In genomic region chr1:165871311-165872067, GRCh38 we compare ENCODE assay signal across 8 cellular contexts. TPM values are rescaled to one million over a fixed set of nuclear protein-coding genes. Genes with fewer than 3 reads are reported as not detected.
DNase-seq lines count a peak whose midpoint lies in the region; ATAC-seq and TF ChIP-seq lines count a peak whose summit lies in the region.

No MANE protein-coding gene starts in this region.

- 53% methylated on average over 4 of the region's 4 CpGs for WGBS in liver

- H3K27me3 Mint-ChIP-seq in T-cell: no peaks in the 10 kb centered on the region

- H3K36me3 ChIP-seq in liver (ENCODE audit: control insufficient read depth in 4 of 4, insufficient read depth in 3 of 4, low read depth in 1 of 4, low read length in 3 of 4): no peaks in the 10 kb centered on the region

- DNase-seq in Daoy (ENCODE audit: low read depth) (peak; percentile 81), T-cell (peak; percentile 18 to 66 (median 46)), astrocyte of the hippocampus (ENCODE audit: low read depth, low spot score) (peak; percentile 67), substantia nigra (lab: John Stamatoyannopoulos, UW) (peak in 36 of 49 donors; percentile 6 to 73 (median 36)), omental fat pad (ENCODE audit: low spot score) (no peak)

- TF ChIP-seq CTCF in liver (IDR thresholded peaks at IDR 0.05; ENCODE audit: low read depth, low read length, missing input control) (peak; percentile 31), omental fat pad (IDR thresholded peaks at IDR 0.05) (no peak)

- peaks cover 39 to 56% (median 54%) of the 10 kb centered on the region in 3 donors for H3K4me1 Mint-ChIP-seq in T-cell

- H3K27ac Mint-ChIP-seq in T-cell: peak overlapping the region; percentile 22 to 50

- no peak overlapping the region for H3K9ac ChIP-seq in liver (ENCODE audit: low read depth in 1 of 2, low read length in 2 of 2)

- H3K4me3 ChIP-seq in liver (ENCODE audit: low read depth in 1 of 3, low read length in 3 of 3): no peak overlapping the region

- H3K9me3 ChIP-seq in liver (ENCODE audit: control insufficient read depth in 4 of 4, low read length in 3 of 4): no peaks in the 10 kb centered on the region

- CTCF ChIA-PET in T-cell (lab: Charles Lee): interaction anchor here in 1 of 2 donors (0.5 to 0.8 kb wide), 3 partner anchors 35 to 100 kb away, joined by 3 to 7 read pairs (median 4); no protein-coding TSS in a partner anchor

- no peaks in the 10 kb centered on the region for H3K36me3 Mint-ChIP-seq in T-cell

- H3K27ac ChIP-seq in liver (ENCODE audit: low read depth in 1 of 2, low read length in 2 of 2): no peak overlapping the region
- no peak overlapping the region for H3K27ac ChIP-seq in substantia nigra (ENCODE audit: low read depth, low read length, poor library complexity, severe bottlenecking)

- H3K4me3 Mint-ChIP-seq in T-cell: peak overlapping the region in 1 of 3 donors; percentile 50

- peak; percentile 69 to 83 for TF ChIP-seq RAD21 in liver (IDR thresholded peaks at IDR 0.05)

- no peaks in the 10 kb centered on the region for H3K9me3 Mint-ChIP-seq in T-cell

- POLR2A ChIA-PET in T-cell (lab: Charles Lee): interaction anchor here in 1 of 2 donors (0.6 to 1.2 kb wide), 2 partner anchors 13 to 103 kb away, joined by 3 to 4 read pairs; partner anchors contain the start of gene TMCO1

- H3K4me1 ChIP-seq in liver (ENCODE audit: control insufficient read depth in 4 of 4, insufficient read depth in 4 of 4, low read length in 3 of 4): peaks cover 4 to 11% (median 5%) of the 10 kb centered on the region in 4 donors

- ATAC-seq in GM21360 (IDR thresholded peaks at IDR 0.05; ENCODE audit: unreplicated experiment) (peak; percentile 74), HG03571 (IDR thresholded peaks at IDR 0.05; ENCODE audit: unreplicated experiment) (peak; percentile 79), T-cell (replicated peaks in 1 of 4) (peak; percentile 81 to 96 (median 90)), omental fat pad (ENCODE audit: low FRiP score) (no peak)

- no peaks in the 10 kb centered on the region for H3K27me3 ChIP-seq in liver (ENCODE audit: control insufficient read depth in 4 of 4, insufficient read depth in 4 of 4, low read length in 3 of 4)

TF ChIP-seq in liver, 16 proteins besides CTCF, POLR2A, EP300 and RAD21:
- TF ChIP-seq YY1 (IDR thresholded peaks at IDR 0.05) (no peak), TAF1 (conservative IDR thresholded peaks at IDR 0.05) (no peak), ZBTB33 (IDR thresholded peaks at IDR 0.05) (no peak), FOXA2 (IDR thresholded peaks at IDR 0.05) (no peak), SP1 (IDR thresholded peaks at IDR 0.05) (peak; percentile 25), NR2F2 (IDR thresholded peaks at IDR 0.05) (no peak), FOXA1 (IDR thresholded peaks at IDR 0.05) (no peak), ATF3 (IDR thresholded peaks at IDR 0.05) (no peak), REST (IDR thresholded peaks at IDR 0.05) (no peak), HNF4A (conservative IDR thresholded peaks at IDR 0.05) (peak in 1 of 2 donors; percentile 52), HNF4G (IDR thresholded peaks at IDR 0.05) (no peak), EGR1 (IDR thresholded peaks at IDR 0.05; ENCODE audit: low read depth in 2 of 2) (no peak), RXRA (IDR thresholded peaks at IDR 0.05) (peak; percentile 11 to 58)
TF ChIP-seq in liver: peak in this region for 3.

RNA-seq across cellular contexts. Expression of gene UCK2, which starts 44.1 kb away (rescaled TPM):
- 95.0 and 108 TPM in 2 replicates for total RNA-seq in Daoy (2014; rRNA removed; shearing (Covaris generic))
- 1 to 10 TPM; 2.8 to 9.0 (median 6.9) TPM for total RNA-seq in T-cell
- 10 to 100 TPM; 24.5 to 25.5 TPM for total RNA-seq in liver
- polyA plus RNA-seq in liver: 10 to 100 TPM in 1 of 2 donors, 1 to 10 TPM in 1; 8.9 to 10.1 TPM
- total RNA-seq in omental fat pad: 10 to 100 TPM; 19.3 to 93.9 (median 22.3) TPM
